Comparison of ENCODE assay signal across 8 cellular contexts in the genomic region with DNA sequence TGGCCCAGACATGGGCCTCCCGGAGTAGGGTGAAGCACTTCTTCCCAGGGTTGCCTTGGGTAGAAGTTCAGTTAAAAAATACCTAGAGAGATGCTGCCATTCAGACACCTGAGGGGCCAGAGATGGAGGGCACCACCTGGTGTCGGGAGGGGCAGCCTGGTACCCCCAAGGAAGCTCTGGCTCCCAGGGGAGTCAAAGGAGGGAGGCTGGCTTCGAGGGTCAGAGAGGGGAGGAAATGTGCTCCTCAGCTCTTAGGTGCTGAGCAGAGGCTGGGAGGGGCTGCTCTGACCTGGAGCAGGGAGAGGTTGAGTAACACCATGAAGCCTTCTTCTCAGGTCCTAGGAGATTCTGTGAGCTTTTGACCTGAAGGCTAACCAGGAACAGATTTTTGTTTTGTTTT. TPM values are rescaled to one million over a fixed set of nuclear protein-coding genes. Genes with fewer than 3 reads are reported as not detected.
DNase-seq lines count a peak whose midpoint lies in the region; ATAC-seq and TF ChIP-seq lines count a peak whose summit lies in the region.

No MANE protein-coding gene starts in this region.

- no peak for TF ChIP-seq CTCF in AG04449 (IDR thresholded peaks at IDR 0.05; ENCODE audit: insufficient read depth, low read length, missing control alignments)
- no peak for TF ChIP-seq CTCF in breast epithelium (IDR thresholded peaks at IDR 0.05)

- peak overlapping the region; percentile 99 for H3K4me3 Mint-ChIP-seq in natural killer cell treated with Interleukin-12 subunit alpha and Interleukin-12 subunit beta and Interleukin-15 and Interleukin-18, amount 100 ng/mL, for 72 hours

- CTCF ChIA-PET in AG04449 (lab: Yijun Ruan, JAX), result interaction anchor here (2.4 to 4.2 kb wide), 2 partner anchors 40 to 375 kb away, joined by 6 to 19 read pairs; no protein-coding TSS in a partner anchor

- no peak for TF ChIP-seq POLR2A in breast epithelium (IDR thresholded peaks at IDR 0.05)

- H3K27me3 ChIP-seq in HUES64 (ENCODE audit: insufficient read depth, low read length) (peaks cover 7% of the 10 kb centered on the region; the same call in 1 of the 2 replicates), breast epithelium (no peaks in the 10 kb centered on the region)

- no peaks in the 10 kb centered on the region for H3K27me3 Mint-ChIP-seq in natural killer cell treated with Interleukin-12 subunit alpha and Interleukin-12 subunit beta and Interleukin-15 and Interleukin-18, amount 100 ng/mL, for 72 hours

- no peaks in the 10 kb centered on the region for H3K9me3 Mint-ChIP-seq in natural killer cell treated with Interleukin-12 subunit alpha and Interleukin-12 subunit beta and Interleukin-15 and Interleukin-18, amount 100 ng/mL, for 72 hours

- H3K4me1 Mint-ChIP-seq in natural killer cell treated with Interleukin-12 subunit alpha and Interleukin-12 subunit beta and Interleukin-15 and Interleukin-18, amount 100 ng/mL, for 72 hours (ENCODE audit: low read depth in 2 of 2), result peaks cover 38 to 43% of the 10 kb centered on the region in 2 donors

- H3K36me3 ChIP-seq in HUES64 (ENCODE audit: insufficient read depth, low read length) (no peaks in the 10 kb centered on the region), breast epithelium (no peaks in the 10 kb centered on the region)

- H3K9me3 ChIP-seq in HUES64 (ENCODE audit: insufficient read depth, low read depth, low read length) (no peaks in the 10 kb centered on the region), breast epithelium (no peaks in the 10 kb centered on the region)

- DNase-seq in AG04449 (ENCODE audit: low read depth, low spot score), result no peak
- peak in 1 of 2 donors; percentile 45 for DNase-seq in breast epithelium (ENCODE audit: low spot score in 2 of 2)
- DNase-seq in natural killer cell treated with Interleukin-12 subunit alpha and Interleukin-12 subunit beta and Interleukin-15 and Interleukin-18, amount 100 ng/mL, for 72 hours (ENCODE audit: low spot score), result peak; percentile 23
- no peak for DNase-seq in effector CD8-positive, alpha-beta T cell (lab: John Stamatoyannopoulos, UW)
- no peak for DNase-seq in stimulated activated CD4-positive, alpha-beta T cell treated with anti-CD3 and anti-CD28 coated beads, Interleukin-4, amount 100 ng/mL, for 24 hours
- DNase-seq in NCI-H1092 (lab: John Stamatoyannopoulos, UW), result no peak

- no peaks in the 10 kb centered on the region for H3K36me3 Mint-ChIP-seq in natural killer cell treated with Interleukin-12 subunit alpha and Interleukin-12 subunit beta and Interleukin-15 and Interleukin-18, amount 100 ng/mL, for 72 hours

- H3K27ac Mint-ChIP-seq in natural killer cell treated with Interleukin-12 subunit alpha and Interleukin-12 subunit beta and Interleukin-15 and Interleukin-18, amount 100 ng/mL, for 72 hours, result peak overlapping the region; percentile 84 to 93

- H3K27ac ChIP-seq in HUES64 (ENCODE audit: low read depth, low read length), result no peak overlapping the region
- H3K27ac ChIP-seq in breast epithelium, result peak overlapping the region in 1 of 2 donors; percentile 88

- peaks cover 5% of the 10 kb centered on the region; the same call in 1 of the 2 replicates for H3K4me1 ChIP-seq in HUES64 (ENCODE audit: insufficient read depth, low read length)
- peaks cover 3 to 9% of the 10 kb centered on the region in 2 donors for H3K4me1 ChIP-seq in breast epithelium

- no peak overlapping the region for H3K9ac ChIP-seq in HUES64 (ENCODE audit: low read depth, low read length)

- intact Hi-C loops in breast epithelium (cut with DNase I; ENCODE audit: low total_unique reads), result loop anchor here (1.0 kb wide), 1 partner anchor 26 kb away; no protein-coding TSS in a partner anchor

- H3K4me3 ChIP-seq in AG04449 (ENCODE audit: low read depth, low read length), result peak overlapping the region; percentile 96
- H3K4me3 ChIP-seq in HUES64 (ENCODE audit: low read length), result peak overlapping the region; percentile 72
- H3K4me3 ChIP-seq in breast epithelium, result peak overlapping the region; percentile 64 to 92 (median 88)

- no peak for ATAC-seq in natural killer cell treated with Interleukin-12 subunit alpha and Interleukin-12 subunit beta and Interleukin-15 and Interleukin-18, amount 100 ng/mL, for 72 hours
- no peak for ATAC-seq in HG03378 (IDR thresholded peaks at IDR 0.05; ENCODE audit: unreplicated experiment)

- WGBS in HUES64, result 71% methylated on average over 3 of the region's 3 CpGs

- POLR2A ChIA-PET in AG04449 (lab: Yijun Ruan, JAX), result no interaction called here

RNA-seq across cellular contexts. Expression of gene USP35, which starts 1.1 kb away (rescaled TPM):
- 3.5 TPM for polyA plus RNA-seq in HUES64 (2013, experiment 1 of 2)
- polyA plus RNA-seq in HUES64 (2013, experiment 2 of 2), result 4.4 TPM
- total RNA-seq in breast epithelium, result 10 to 100 TPM in 2 of 3 donors, 1 to 10 TPM in 1; 5.1 to 16.1 (median 11.3) TPM
- total RNA-seq in natural killer cell treated with Interleukin-12 subunit alpha and Interleukin-12 subunit beta and Interleukin-15 and Interleukin-18, amount 100 ng/mL, for 72 hours, result 1 to 10 TPM; 7.2 to 7.9 TPM

RNA-seq across cellular contexts. Expression of gene KCTD21, which starts 1.4 kb away (rescaled TPM):
- polyA plus RNA-seq in HUES64 (2013, experiment 1 of 2), result 3.5 TPM
- 2.8 TPM for polyA plus RNA-seq in HUES64 (2013, experiment 2 of 2)
- 10 to 100 TPM in 1 of 3 donors, 1 to 10 TPM in 2; 8.5 to 13.1 (median 8.8) TPM for total RNA-seq in breast epithelium
- total RNA-seq in natural killer cell treated with Interleukin-12 subunit alpha and Interleukin-12 subunit beta and Interleukin-15 and Interleukin-18, amount 100 ng/mL, for 72 hours, result 1 to 10 TPM; 3.6 to 9.4 TPM

RNA-seq across cellular contexts. Expression of gene ALG8, which starts 50.4 kb away (rescaled TPM):
- polyA plus RNA-seq in HUES64 (2013, experiment 1 of 2), result 61.3 TPM
- 64.9 TPM for polyA plus RNA-seq in HUES64 (2013, experiment 2 of 2)
- 10 to 100 TPM; 25.9 to 46.8 (median 36.7) TPM for total RNA-seq in breast epithelium
- total RNA-seq in natural killer cell treated with Interleukin-12 subunit alpha and Interleukin-12 subunit beta and Interleukin-15 and Interleukin-18, amount 100 ng/mL, for 72 hours, result 10 to 100 TPM; 52.3 to 87.2 TPM
